Comparison of ENCODE assay signal across 10 cellular contexts in genomic region chr16:593406-593805, GRCh38.
DNase-seq lines count a peak whose midpoint lies in the region.
"Had no signal": no experiment of that assay in that cellular context is flagged by ENCODE, and none has a peak within 500 bp of the region (broad histone marks: within the 10 kb centered on the region; RNA-seq: fewer than 3 reads in every experiment).

No MANE protein-coding gene starts in this region.

- H3K4me3 ChIP-seq in BLaER1 (no peak overlapping the region), muscle layer of duodenum (ENCODE audit: low read depth in 1 of 2, low read length in 2 of 2) (no peak overlapping the region)
- H3K4me3 ChIP-seq: ascending aorta had no signal

- H3K27ac ChIP-seq in BLaER1, result peak overlapping the region; percentile 76
- H3K27ac ChIP-seq in muscle layer of duodenum (ENCODE audit: low read length), result peak overlapping the region; percentile 89
- H3K27ac ChIP-seq: ascending aorta had no signal

- H4K20me1 ChIP-seq in BLaER1, result peaks cover 74% of the 10 kb centered on the region

- H3K4me1 ChIP-seq in BLaER1 (peaks cover 65% of the 10 kb centered on the region), muscle layer of duodenum (ENCODE audit: control insufficient read depth in 1 of 2, insufficient read depth in 2 of 2, low read length in 2 of 2) (peaks cover 15 to 18% of the 10 kb centered on the region in 2 donors)

- H3K36me3 ChIP-seq in BLaER1 (peaks cover 18% of the 10 kb centered on the region), muscle layer of duodenum (ENCODE audit: control insufficient read depth in 1 of 2, insufficient read depth in 2 of 2, low read length in 2 of 2) (no peaks in the 10 kb centered on the region)

- peak overlapping the region; percentile 61 for H3K9ac ChIP-seq in BLaER1

- H3K27me3 ChIP-seq in BLaER1 (no peaks in the 10 kb centered on the region), muscle layer of duodenum (ENCODE audit: low read depth, low read length) (no peaks in the 10 kb centered on the region)
- H3K27me3 ChIP-seq: ascending aorta had no signal

- H3K9me3 ChIP-seq in BLaER1 (no peaks in the 10 kb centered on the region), muscle layer of duodenum (ENCODE audit: control insufficient read depth in 1 of 2, low read length in 2 of 2) (no peaks in the 10 kb centered on the region)
- H3K9me3 ChIP-seq: ascending aorta had no signal

- DNase-seq in NCI-H187 (lab: John Stamatoyannopoulos, UW) (peak; percentile 74 to 75), T47D (ENCODE audit: low read depth in 1 of 2, low spot score in 1 of 2) (peak; percentile 71 to 94), DMS 273 (lab: John Stamatoyannopoulos, UW; ENCODE audit: unreplicated experiment) (no peak), NCI-H1930 (lab: John Stamatoyannopoulos, UW) (no peak)
- DNase-seq in central memory CD4-positive, alpha-beta T cell, result no peak
- no peak for DNase-seq in activated CD4-positive, CD25-positive, alpha-beta regulatory T cell treated with anti-CD3 and anti-CD28 coated beads, Interleukin-2, amount 50 U/mL, for 72 hours
- DNase-seq: retina had no signal

- in situ Hi-C loops in T47D (cut with HindIII; ENCODE audit: low pct_unique_long_range_greater_than_20kb, low sequenced_read_pairs), result no loop called here

- peak overlapping the region; percentile 96 for H3K4me2 ChIP-seq in BLaER1

Comparison
In these comparisons a context has a peak if more than half of its experiments do, and no peak if none do; other contexts are left out.
1. DNase-seq: peak in NCI-H187 (2 of 2) and T47D (2 of 2); none in DMS 273 (single experiment), central memory CD4-positive, alpha-beta T cell (single experiment), NCI-H1930 (0 of 2) and activated CD4-positive, CD25-positive, alpha-beta regulatory T cell treated with anti-CD3 and anti-CD28 coated beads, Interleukin-2, amount 50 U/mL, for 72 hours (single experiment).